In the genomic region with DNA sequence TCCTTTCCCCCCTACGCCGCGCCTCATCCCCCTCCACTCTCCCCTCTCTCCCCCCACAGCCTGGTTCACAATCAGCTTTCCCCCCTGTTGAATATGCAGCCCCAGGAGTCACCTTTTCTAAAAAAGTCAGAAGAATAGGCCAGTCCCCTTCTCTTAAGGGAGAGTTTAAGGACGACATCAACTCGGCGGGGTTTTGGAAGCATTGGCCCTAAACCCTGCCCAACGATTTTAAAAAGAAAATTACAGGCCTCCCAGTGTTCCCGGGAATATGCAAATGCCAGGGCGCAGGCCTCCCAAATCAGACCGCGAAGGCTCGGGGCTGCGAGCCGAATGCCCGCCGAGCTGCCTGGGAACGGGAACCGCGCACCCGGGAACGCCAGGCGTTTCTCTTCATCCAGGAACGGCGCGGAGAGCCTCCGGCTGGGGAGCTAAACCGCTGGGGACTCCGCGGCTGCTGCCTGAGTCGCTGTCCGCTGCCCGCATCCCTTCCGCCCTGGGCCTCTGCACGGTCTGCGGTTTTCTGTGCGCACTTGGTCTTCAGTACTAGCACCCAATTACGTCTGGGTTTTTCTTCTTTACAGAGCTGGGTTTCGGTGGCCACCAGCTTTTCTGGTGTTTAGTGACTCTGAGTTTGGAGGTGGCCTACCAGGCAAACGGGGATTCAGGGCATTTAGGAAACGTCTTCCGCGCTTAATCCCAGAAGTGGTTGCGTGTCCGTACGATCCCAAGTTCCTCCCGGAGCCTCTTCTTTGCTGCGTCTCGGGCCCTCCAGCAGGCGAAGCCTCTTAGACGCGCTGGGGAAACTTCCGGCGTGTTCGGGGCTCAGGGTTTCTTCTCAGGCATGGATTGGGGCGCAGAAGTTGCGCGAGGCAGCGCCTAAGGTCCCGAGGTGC, we compare ENCODE assay signal across 8 cellular contexts. TPM values are rescaled to one million over a fixed set of nuclear protein-coding genes. Genes with fewer than 3 reads are reported as not detected.
A peak's percentile ranks its signal among the peaks of the same experiment; 100 is the strongest.
DNase-seq lines count a peak whose midpoint lies in the region; ATAC-seq and TF ChIP-seq lines count a peak whose summit lies in the region.

No MANE protein-coding gene starts in this region.

- POLR2A ChIA-PET in RWPE1 (lab: Yijun Ruan, JAX; ENCODE audit: low non-redundant PET), result no interaction called here

- H3K4me1 ChIP-seq in HUES64 (ENCODE audit: insufficient read depth, low read length), result peaks cover 25% of the 10 kb centered on the region; the same call in 1 of the 2 replicates

- H3K9ac ChIP-seq in HUES64 (ENCODE audit: low read depth, low read length), result no peak overlapping the region

- no peak for ATAC-seq in HG03139 (IDR thresholded peaks at IDR 0.05; ENCODE audit: unreplicated experiment)

- peak; percentile 34 for DNase-seq in AG08395 (ENCODE audit: low spot score)
- peak; percentile 56 for DNase-seq in dermis blood vessel endothelial cell
- DNase-seq in lung microvascular endothelial cell (ENCODE audit: low read depth in 2 of 2), result peak; percentile 14 to 42
- DNase-seq in T1000 (lab: John Stamatoyannopoulos, UW), result no peak
- DNase-seq in effector CD4-positive, alpha-beta T cell, result no peak
- DNase-seq in RWPE1 (ENCODE audit: low spot score), result no peak

- H3K27me3 ChIP-seq in HUES64 (ENCODE audit: insufficient read depth, low read length), result peaks cover 100% of the 10 kb centered on the region

- H3K9me3 ChIP-seq in HUES64 (ENCODE audit: insufficient read depth, low read depth, low read length), result no peaks in the 10 kb centered on the region

- peak overlapping the region; percentile 65; the same call in 1 of the 2 replicates for H3K27ac ChIP-seq in HUES64 (ENCODE audit: low read depth, low read length)
- no peak overlapping the region for H3K27ac ChIP-seq in RWPE1

- TF ChIP-seq CTCF in RWPE1 (conservative IDR thresholded peaks at IDR 0.05; ENCODE audit: low read depth), result no peak

- H3K36me3 ChIP-seq in HUES64 (ENCODE audit: insufficient read depth, low read length), result no peaks in the 10 kb centered on the region

- peak overlapping the region; percentile 50 for H3K4me3 ChIP-seq in HUES64 (ENCODE audit: low read length)

- CTCF ChIA-PET in RWPE1 (lab: Yijun Ruan, JAX), result interaction anchor here (0.6 to 1.4 kb wide), 8 partner anchors 14 to 706 kb away, joined by 3 to 5 read pairs (median 3); no protein-coding TSS in a partner anchor

- WGBS in HUES64, result under 1% methylated on average over 59 of the region's 59 CpGs

RNA-seq across cellular contexts. Expression of gene IRX5, which starts 5.7 kb away (rescaled TPM):
- 1.5 TPM for polyA plus RNA-seq in HUES64 (2013, experiment 1 of 2)
- 2.7 TPM for polyA plus RNA-seq in HUES64 (2013, experiment 2 of 2)
- total RNA-seq in dermis blood vessel endothelial cell (0.51 and 0.79 TPM in 2 replicates), lung microvascular endothelial cell (0.20 and 0.65 TPM in 2 replicates)

Comparison
In these comparisons a context has a peak if more than half of its experiments do, and no peak if none do; other contexts are left out.
1. DNase-seq: peak in AG08395 (single experiment), dermis blood vessel endothelial cell (single experiment) and lung microvascular endothelial cell (2 of 2); none in T1000 (single experiment), effector CD4-positive, alpha-beta T cell (single experiment) and RWPE1 (single experiment).